ENCODE assay signal across 23 cellular contexts in genomic region chr6:18423426-18423825, GRCh38. TPM values are rescaled to one million over a fixed set of nuclear protein-coding genes. Genes with fewer than 3 reads are reported as not detected.
"Had no signal": no experiment of that assay in that cellular context is flagged by ENCODE, and none has a peak within 500 bp of the region (broad histone marks: within the 10 kb centered on the region; RNA-seq: fewer than 3 reads in every experiment).

No MANE protein-coding gene starts in this region.

- H2AFZ ChIP-seq: PC-9 had no signal

- H3K4me2 ChIP-seq: PC-9, SK-N-SH had no signal

- H3K9me3 ChIP-seq: Peyer's patch, SK-N-SH had no signal

- H3K4me1 ChIP-seq: Peyer's patch had no signal

- DNase-seq: KBM-7, MV-4-11, NCI-H1048, NCI-H1105, NCI-H1417, NCI-H1436 treated with DMSO at 0.1 percent for 48 hours, NCI-H1694, NCI-H187 treated with DMSO at 0.1 percent for 48 hours, NCI-H2029 treated with DMSO at 0.1 percent for 48 hours, NCI-H2171, NCI-H226, NCI-H446, NCI-H510A, NCI-H524 treated with DMSO at 0.1 percent for 48 hours, NCI-H69, NCI-H774, Peyer's patch, SHP77, SK-N-SH, SW 1271, T-cell had no signal

- H3K9me3 Mint-ChIP-seq: T-cell had no signal

- H3K27me3 Mint-ChIP-seq: T-cell had no signal

- ATAC-seq: T-cell had no signal

- H3K4me3 Mint-ChIP-seq: T-cell had no signal

- H3K9me2 ChIP-seq: SK-N-SH had no signal

- H3K27me3 ChIP-seq: Peyer's patch had no signal

- H3K9ac ChIP-seq: SK-N-SH had no signal

- H3K27ac Mint-ChIP-seq: T-cell had no signal

- H3K27ac ChIP-seq: PC-9, Peyer's patch had no signal

- H3K36me3 ChIP-seq: Peyer's patch had no signal

- H3K4me3 ChIP-seq: PC-9, Peyer's patch had no signal

RNA-seq across cellular contexts. Expression of gene RNF144B, which starts 36.3 kb away (rescaled TPM):
- total RNA-seq: RPMI7951 had no signal
